Comparison of ENCODE assay signal across 7 cellular contexts in genomic region chr12:48956279-48957140, GRCh38. TPM values are rescaled to one million over a fixed set of nuclear protein-coding genes. Genes with fewer than 3 reads are reported as not detected.
DNase-seq lines count a peak whose midpoint lies in the region; ATAC-seq and TF ChIP-seq lines count a peak whose summit lies in the region.

No MANE protein-coding gene starts in this region.

- DNase-seq in HEK293T (ENCODE audit: extremely low spot score) = peak; percentile 83
- peak; percentile 89 for DNase-seq in NCI-H2107 treated with DMSO at 0.1 percent for 48 hours (lab: John Stamatoyannopoulos, UW; ENCODE audit: unreplicated experiment)
- DNase-seq in WTC11 (ENCODE audit: low spot score) = peak; percentile 87
- DNase-seq in esophagus muscularis mucosa (ENCODE audit: extremely low spot score) = peak; percentile 97
- DNase-seq in middle frontal gyrus (ENCODE audit: extremely low spot score, low spot score) = peak; percentile 79
- DNase-seq in thyroid gland = peak; percentile 85 to 88

- under 1% methylated on average over 27 of the region's 29 CpGs for WGBS in esophagus muscularis mucosa
- WGBS in thyroid gland, 2 donors = 1% methylated on average over 20 to 29 of the region's 29 CpGs

- H3K4me3 ChIP-seq in esophagus muscularis mucosa (peak overlapping the region; percentile 87 to 98 (median 96)), thyroid gland (replicated peaks in 1 of 3) (peak overlapping the region; percentile 43 to 87 (median 75))

- H3K4me3 Mint-ChIP-seq in WTC11 = peak overlapping the region; percentile 95

- H3K36me3 Mint-ChIP-seq in WTC11 = peaks cover 19% of the 10 kb centered on the region

- no peaks in the 10 kb centered on the region for H3K9me3 Mint-ChIP-seq in WTC11

- H3K4me1 ChIP-seq in ES-I3 (ENCODE audit: insufficient read depth, low read length) (peaks cover 13% of the 10 kb centered on the region), esophagus muscularis mucosa (peaks cover 21 to 34% (median 31%) of the 10 kb centered on the region in 4 donors), thyroid gland (peaks cover 17 to 26% of the 10 kb centered on the region in 2 donors)

- TF ChIP-seq EP300 in esophagus muscularis mucosa (IDR thresholded peaks at IDR 0.05) = no peak

- peaks cover 0 to 10% (median 0%) of the 10 kb centered on the region in 4 donors for H3K27me3 ChIP-seq in esophagus muscularis mucosa
- H3K27me3 ChIP-seq in thyroid gland = no peaks in the 10 kb centered on the region

- H3K4me1 Mint-ChIP-seq in WTC11 = peaks cover 31% of the 10 kb centered on the region

- no peak for TF ChIP-seq POLR2A in esophagus muscularis mucosa (IDR thresholded peaks at IDR 0.05; ENCODE audit: low read depth)
- TF ChIP-seq POLR2A in thyroid gland (IDR thresholded peaks at IDR 0.05) = peak in 1 of 2 donors; percentile 46

- H3K27me3 Mint-ChIP-seq in WTC11 (ENCODE audit: low read depth) = peaks cover 7% of the 10 kb centered on the region; the same call in 1 of the 2 replicates

- peaks cover 13% of the 10 kb centered on the region for H3K36me3 ChIP-seq in ES-I3 (ENCODE audit: insufficient read depth, low read length)
- peaks cover 0 to 16% (median 7%) of the 10 kb centered on the region in 4 donors for H3K36me3 ChIP-seq in esophagus muscularis mucosa
- H3K36me3 ChIP-seq in thyroid gland = peaks cover 0 to 5% of the 10 kb centered on the region in 2 donors

- CTCF ChIA-PET in HEK293T (lab: Yijun Ruan, JAX) = interaction anchor here (0.8 to 1.6 kb wide), 6 partner anchors 10 to 142 kb away, joined by 3 to 11 read pairs (median 4); no protein-coding TSS in a partner anchor
- CTCF ChIA-PET in WTC11 (lab: Charles Lee) = interaction anchor here (0.9 to 3.6 kb wide), 20 partner anchors 10 to 203 kb away, joined by 3 to 38 read pairs (median 9); partner anchors contain the start of genes FKBP11, WNT1 and WNT10B

- ATAC-seq in WTC11 = peak; percentile 79

- peak overlapping the region; percentile 95 for H3K9ac ChIP-seq in ES-I3 (ENCODE audit: low read depth, low read length)

- intact Hi-C loops in esophagus muscularis mucosa (cut with DNase I) (no loop called here), thyroid gland (cut with DNase I) (no loop called here)

- H3K27ac Mint-ChIP-seq in WTC11 = peak overlapping the region; percentile 97

- H3K9me3 ChIP-seq in ES-I3 (ENCODE audit: control insufficient read depth, insufficient read depth, low read length) = no peaks in the 10 kb centered on the region
- no peaks in the 10 kb centered on the region for H3K9me3 ChIP-seq in esophagus muscularis mucosa
- no peaks in the 10 kb centered on the region for H3K9me3 ChIP-seq in thyroid gland

- TF ChIP-seq CTCF in WTC11 (IDR thresholded peaks at IDR 0.05) (no peak), esophagus muscularis mucosa (IDR thresholded peaks at IDR 0.05) (no peak), thyroid gland (IDR thresholded peaks at IDR 0.05) (no peak)

- POLR2A ChIA-PET in HEK293T (lab: Yijun Ruan, JAX) (interaction anchor here (0.7 to 1.9 kb wide), 14 partner anchors 10 to 175 kb away, joined by 3 to 17 read pairs (median 4); partner anchors contain the start of genes RND1, TUBA1B and WNT10B), WTC11 (lab: Charles Lee) (interaction anchor here (0.9 to 2.2 kb wide), 10 partner anchors 9 to 104 kb away, joined by 3 to 10 read pairs (median 5); partner anchors contain the start of genes DDX23, FKBP11 and WNT10B)

- H3K27ac ChIP-seq in esophagus muscularis mucosa (replicated peaks in 1 of 4) (peak overlapping the region; percentile 81 to 94 (median 89)), thyroid gland (peak overlapping the region; percentile 12 to 84 (median 70))

TF ChIP-seq in HEK293T, 16 proteins besides CTCF, POLR2A, EP300 and RAD21:
- no peak for TF ChIP-seq L3MBTL2 (conservative IDR thresholded peaks at IDR 0.05)
- no peak for TF ChIP-seq SP1 (IDR thresholded peaks at IDR 0.05)
- no peak for TF ChIP-seq LEF1 (IDR thresholded peaks at IDR 0.05; ENCODE audit: borderline replicate concordance)
- TF ChIP-seq SUZ12 (IDR thresholded peaks at IDR 0.05) = no peak
- no peak for TF ChIP-seq NFRKB (IDR thresholded peaks at IDR 0.05)
- TF ChIP-seq BHLHE40 (IDR thresholded peaks at IDR 0.05; ENCODE audit: borderline replicate concordance) = no peak
- TF ChIP-seq FOXK2 (IDR thresholded peaks at IDR 0.05) = no peak
- no peak for TF ChIP-seq ELF4 (IDR thresholded peaks at IDR 0.05)
- TF ChIP-seq FOXA1 (IDR thresholded peaks at IDR 0.05) = no peak
- no peak for TF ChIP-seq ARNT (IDR thresholded peaks at IDR 0.05)
- no peak for TF ChIP-seq CTBP1 (IDR thresholded peaks at IDR 0.05; ENCODE audit: borderline replicate concordance)
- TF ChIP-seq ZNF384 (IDR thresholded peaks at IDR 0.05) = no peak
- TF ChIP-seq PKNOX1 (IDR thresholded peaks at IDR 0.05) = no peak

TF ChIP-seq in WTC11, 78 proteins besides CTCF, POLR2A, EP300 and RAD21:
- TF ChIP-seq SP1 (CRISPR knock-in tag; conservative IDR thresholded peaks at IDR 0.05) (peak; percentile 27; the same call in 1 of the 2 replicates), GABPB1 (CRISPR knock-in tag; IDR thresholded peaks at IDR 0.05) (no peak), NFYB (CRISPR knock-in tag; conservative IDR thresholded peaks at IDR 0.05; ENCODE audit: low read depth) (no peak), ETV6 (CRISPR knock-in tag; IDR thresholded peaks at IDR 0.05) (peak; percentile 54; the same call in 1 of the 2 replicates), KAT7 (CRISPR knock-in tag; IDR thresholded peaks at IDR 0.05; ENCODE audit: borderline replicate concordance) (no peak), ZNF416 (CRISPR knock-in tag; IDR thresholded peaks at IDR 0.05) (no peak), ZNF138 (CRISPR knock-in tag; conservative IDR thresholded peaks at IDR 0.05) (no peak), TP53 (CRISPR knock-in tag; IDR thresholded peaks at IDR 0.05) (0 out of 2 replicates have a peak, but pooled peaks have one; percentile 9)
- TF ChIP-seq, protein P1, sequence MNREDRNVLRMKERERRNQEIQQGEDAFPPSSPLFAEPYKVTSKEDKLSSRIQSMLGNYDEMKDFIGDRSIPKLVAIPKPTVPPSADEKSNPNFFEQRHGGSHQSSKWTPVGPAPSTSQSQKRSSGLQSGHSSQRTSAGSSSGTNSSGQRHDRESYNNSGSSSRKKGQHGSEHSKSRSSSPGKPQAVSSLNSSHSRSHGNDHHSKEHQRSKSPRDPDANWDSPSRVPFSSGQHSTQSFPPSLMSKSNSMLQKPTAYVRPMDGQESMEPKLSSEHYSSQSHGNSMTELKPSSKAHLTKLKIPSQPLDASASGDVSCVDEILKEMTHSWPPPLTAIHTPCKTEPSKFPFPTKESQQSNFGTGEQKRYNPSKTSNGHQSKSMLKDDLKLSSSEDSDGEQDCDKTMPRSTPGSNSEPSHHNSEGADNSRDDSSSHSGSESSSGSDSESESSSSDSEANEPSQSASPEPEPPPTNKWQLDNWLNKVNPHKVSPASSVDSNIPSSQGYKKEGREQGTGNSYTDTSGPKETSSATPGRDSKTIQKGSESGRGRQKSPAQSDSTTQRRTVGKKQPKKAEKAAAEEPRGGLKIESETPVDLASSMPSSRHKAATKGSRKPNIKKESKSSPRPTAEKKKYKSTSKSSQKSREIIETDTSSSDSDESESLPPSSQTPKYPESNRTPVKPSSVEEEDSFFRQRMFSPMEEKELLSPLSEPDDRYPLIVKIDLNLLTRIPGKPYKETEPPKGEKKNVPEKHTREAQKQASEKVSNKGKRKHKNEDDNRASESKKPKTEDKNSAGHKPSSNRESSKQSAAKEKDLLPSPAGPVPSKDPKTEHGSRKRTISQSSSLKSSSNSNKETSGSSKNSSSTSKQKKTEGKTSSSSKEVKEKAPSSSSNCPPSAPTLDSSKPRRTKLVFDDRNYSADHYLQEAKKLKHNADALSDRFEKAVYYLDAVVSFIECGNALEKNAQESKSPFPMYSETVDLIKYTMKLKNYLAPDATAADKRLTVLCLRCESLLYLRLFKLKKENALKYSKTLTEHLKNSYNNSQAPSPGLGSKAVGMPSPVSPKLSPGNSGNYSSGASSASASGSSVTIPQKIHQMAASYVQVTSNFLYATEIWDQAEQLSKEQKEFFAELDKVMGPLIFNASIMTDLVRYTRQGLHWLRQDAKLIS (CRISPR knock-in tag; IDR thresholded peaks at IDR 0.05; ENCODE audit: borderline replicate concordance) = no peak
- TF ChIP-seq, protein P2, sequence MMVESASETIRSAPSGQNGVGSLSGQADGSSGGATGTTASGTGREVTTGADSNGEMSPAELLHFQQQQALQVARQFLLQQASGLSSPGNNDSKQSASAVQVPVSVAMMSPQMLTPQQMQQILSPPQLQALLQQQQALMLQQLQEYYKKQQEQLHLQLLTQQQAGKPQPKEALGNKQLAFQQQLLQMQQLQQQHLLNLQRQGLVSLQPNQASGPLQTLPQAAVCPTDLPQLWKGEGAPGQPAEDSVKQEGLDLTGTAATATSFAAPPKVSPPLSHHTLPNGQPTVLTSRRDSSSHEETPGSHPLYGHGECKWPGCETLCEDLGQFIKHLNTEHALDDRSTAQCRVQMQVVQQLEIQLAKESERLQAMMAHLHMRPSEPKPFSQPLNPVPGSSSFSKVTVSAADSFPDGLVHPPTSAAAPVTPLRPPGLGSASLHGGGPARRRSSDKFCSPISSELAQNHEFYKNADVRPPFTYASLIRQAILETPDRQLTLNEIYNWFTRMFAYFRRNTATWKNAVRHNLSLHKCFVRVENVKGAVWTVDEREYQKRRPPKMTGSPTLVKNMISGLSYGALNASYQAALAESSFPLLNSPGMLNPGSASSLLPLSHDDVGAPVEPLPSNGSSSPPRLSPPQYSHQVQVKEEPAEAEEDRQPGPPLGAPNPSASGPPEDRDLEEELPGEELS (CRISPR knock-in tag; IDR thresholded peaks at IDR 0.05) = no peak

RNA-seq across cellular contexts. Expression of gene ARF3, which starts 0.8 kb away (rescaled TPM):
- total RNA-seq in WTC11 (2021) (238 to 256 TPM (median 248 TPM) in 3 replicates), esophagus muscularis mucosa (10 to 100 TPM; 42.8 to 71.9 (median 65.1) TPM), thyroid gland (100 to 1,000 TPM in 3 of 4 donors, 10 to 100 TPM in 1; 92.7 to 177 (median 136) TPM)

RNA-seq across cellular contexts. Expression of gene WNT10B, which starts 15.0 kb away (rescaled TPM):
- total RNA-seq in WTC11 (2021) (0.50 to 0.55 TPM (median 0.55 TPM) in 3 replicates), esophagus muscularis mucosa (1 to 10 TPM in 2 of 4 donors, under 1 TPM in 2; 0.92 to 1.8 (median 1.1) TPM), thyroid gland (1 to 10 TPM in 1 of 4 donors, under 1 TPM in 2, not detected in 1; 0.54 to 1.7 (median 0.59) TPM)

RNA-seq across cellular contexts. Expression of gene WNT1, which starts 21.6 kb away (rescaled TPM):
- not detected in 3 replicates for total RNA-seq in WTC11 (2021)
- not detected for total RNA-seq in esophagus muscularis mucosa
- total RNA-seq in thyroid gland = not detected

RNA-seq across cellular contexts. Expression of gene FKBP11, which starts 31.2 kb away (rescaled TPM):
- total RNA-seq in WTC11 (2021) (54.7 to 64.5 TPM (median 62.9 TPM) in 3 replicates), esophagus muscularis mucosa (1 to 10 TPM; 4.9 to 8.1 (median 7.8) TPM), thyroid gland (10 to 100 TPM in 3 of 4 donors, 1 to 10 TPM in 1; 9.0 to 20.1 (median 16.5) TPM)

RNA-seq across cellular contexts. Expression of gene DDN, which starts 42.7 kb away (rescaled TPM):
- total RNA-seq in WTC11 (2021) (0.33 to 0.55 TPM (median 0.50 TPM) in 3 replicates), esophagus muscularis mucosa (under 1 TPM in 1 of 4 donors, not detected in 3; 0.11 TPM), thyroid gland (under 1 TPM in 2 of 4 donors, not detected in 2; 0.11 to 0.13 TPM)

Comparison
In these comparisons a context has a peak if more than half of its experiments do, and no peak if none do; other contexts are left out.
1. Peak in every context shown above with its lines: DNase-seq, ATAC-seq, H3K4me3 ChIP-seq and H3K27ac ChIP-seq.